Comparison of ENCODE assay signal across 15 cellular contexts in the genomic region with DNA sequence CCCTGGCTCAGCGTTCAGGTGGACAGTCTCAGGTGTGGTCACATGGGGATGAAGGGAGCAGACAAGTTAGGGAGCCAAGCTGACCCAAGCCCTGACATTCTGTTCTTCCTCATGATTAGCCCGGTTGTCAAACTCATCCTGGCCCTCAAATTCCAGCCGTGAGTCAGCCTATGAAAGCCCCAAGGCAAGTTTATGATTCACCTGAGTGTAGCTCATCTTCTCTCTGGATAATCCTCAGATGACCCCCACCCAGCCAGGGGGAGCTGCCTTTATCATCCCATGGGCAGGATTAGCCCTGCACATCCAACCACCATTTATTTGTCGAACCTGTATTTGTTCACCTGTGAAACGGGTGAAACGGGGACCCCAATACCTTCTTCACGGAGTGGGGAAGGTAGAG.
DNase-seq lines count a peak whose midpoint lies in the region; ATAC-seq and TF ChIP-seq lines count a peak whose summit lies in the region.
"Had no signal": no experiment of that assay in that cellular context is flagged by ENCODE, and none has a peak within 500 bp of the region (broad histone marks: within the 10 kb centered on the region; RNA-seq: fewer than 3 reads in every experiment).

No MANE protein-coding gene starts in this region.

- no peak overlapping the region for H3K27ac ChIP-seq in RWPE1
- no peak overlapping the region for H3K27ac ChIP-seq in testis
- H3K27ac ChIP-seq: HL-60 had no signal

- intact Hi-C loops in testis (cut with DNase I; ENCODE audit: low total_unique reads), result no loop called here

- ATAC-seq in GM19035 (IDR thresholded peaks at IDR 0.05; ENCODE audit: unreplicated experiment), result no peak
- ATAC-seq in HG03159 (IDR thresholded peaks at IDR 0.05; ENCODE audit: unreplicated experiment), result no peak
- ATAC-seq: GM12878 had no signal

- no peaks in the 10 kb centered on the region for H3K9me3 ChIP-seq in testis
- H3K9me3 ChIP-seq: HAP-1 had no signal

- TF ChIP-seq POLR2A in testis (IDR thresholded peaks at IDR 0.05), result no peak

- H3K4me3 ChIP-seq in epithelial cell of esophagus (ENCODE audit: low read length), result no peak overlapping the region
- no peak overlapping the region for H3K4me3 ChIP-seq in testis
- H3K4me3 ChIP-seq: GM12878, HAP-1 had no signal

- no peaks in the 10 kb centered on the region for H3K4me1 ChIP-seq in testis
- H3K4me1 ChIP-seq: HAP-1 had no signal

- H3K36me3 ChIP-seq in testis (ENCODE audit: low read depth, missing control alignments), result no peaks in the 10 kb centered on the region
- H3K36me3 ChIP-seq: HAP-1 had no signal

- TF ChIP-seq CTCF in RWPE1 (conservative IDR thresholded peaks at IDR 0.05; ENCODE audit: low read depth) (no peak), epithelial cell of esophagus (IDR thresholded peaks at IDR 0.05; ENCODE audit: insufficient read depth, low read depth, low read length, missing control alignments) (no peak), testis (IDR thresholded peaks at IDR 0.05) (no peak)

- POLR2A ChIA-PET in RWPE1 (lab: Yijun Ruan, JAX; ENCODE audit: low non-redundant PET), result no interaction called here

- DNase-seq in HPDE6-E6E7 (ENCODE audit: extremely low spot score) (peak; percentile 37), RWPE1 (ENCODE audit: low spot score) (peak; percentile 96), epithelial cell of esophagus (ENCODE audit: low read depth) (peak; percentile 62), testis (no peak)
- no peak for DNase-seq in activated CD4-positive, alpha-beta T cell treated with anti-CD3 and anti-CD28 coated beads for 1 hour
- DNase-seq: C1 segment of cervical spinal cord; Calu3; CD4-positive, alpha-beta T cell; DMS 273 treated with DMSO at 0.1 percent for 48 hours; GOT3 had no signal

- H3K27me3 ChIP-seq in testis, result no peaks in the 10 kb centered on the region

- CTCF ChIA-PET in RWPE1 (lab: Yijun Ruan, JAX), result interaction anchor here (0.6 kb wide), 2 partner anchors 60 to 1127 kb away, joined by 3 to 4 read pairs; no protein-coding TSS in a partner anchor

- WGBS in testis, 2 donors, result 92 to 97% methylated on average over 6 to 7 of the region's 7 CpGs

Comparison
In these comparisons a context has a peak if more than half of its experiments do, and no peak if none do; other contexts are left out.
1. DNase-seq: peak in HPDE6-E6E7 (single experiment), RWPE1 (single experiment) and epithelial cell of esophagus (single experiment); none in testis (single experiment) and activated CD4-positive, alpha-beta T cell treated with anti-CD3 and anti-CD28 coated beads for 1 hour (single experiment).